Comparison of ENCODE assay signal across 1 cellular context in the genomic region with DNA sequence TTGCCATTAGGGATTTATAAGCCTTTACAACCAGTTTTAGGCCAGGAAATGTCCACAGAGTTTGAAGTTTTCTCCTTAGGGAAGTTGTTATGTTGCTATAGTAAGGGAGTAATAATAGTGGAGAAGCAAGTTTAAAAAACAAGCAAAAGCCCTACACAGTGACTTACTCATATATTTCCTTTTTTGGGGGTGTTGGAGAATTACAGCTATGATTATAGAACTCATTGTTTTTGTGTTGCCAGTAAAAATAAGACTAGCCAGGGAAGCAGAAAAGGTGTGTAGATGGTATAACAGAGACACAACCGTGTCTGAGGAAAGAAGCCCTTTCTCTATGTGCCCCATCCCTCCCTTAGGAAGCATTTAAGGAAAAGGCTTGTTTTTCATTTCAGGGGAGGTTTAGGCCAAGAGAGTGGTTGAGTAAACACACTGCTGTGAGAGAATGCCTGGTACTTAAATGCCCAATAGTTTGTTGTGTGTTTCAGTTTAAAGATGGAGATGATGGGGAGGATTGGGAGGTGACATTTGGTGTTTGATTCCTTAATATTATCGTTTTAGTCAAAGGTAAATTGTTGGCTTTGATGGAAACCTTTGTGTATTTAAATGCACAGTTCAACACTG.
TF ChIP-seq lines count a peak whose summit lies in the region.

No MANE protein-coding gene starts in this region.

TF ChIP-seq in SK-N-SH, 30 proteins besides CTCF, POLR2A, EP300 and RAD21:
- TF ChIP-seq GATA2 (CRISPR knock-in tag; IDR thresholded peaks at IDR 0.05) (no peak), SMC3 (IDR thresholded peaks at IDR 0.05; ENCODE audit: low read depth, low read length) (no peak), MXI1 (IDR thresholded peaks at IDR 0.05; ENCODE audit: low read depth, low read length) (no peak)
- TF ChIP-seq, protein P1, sequence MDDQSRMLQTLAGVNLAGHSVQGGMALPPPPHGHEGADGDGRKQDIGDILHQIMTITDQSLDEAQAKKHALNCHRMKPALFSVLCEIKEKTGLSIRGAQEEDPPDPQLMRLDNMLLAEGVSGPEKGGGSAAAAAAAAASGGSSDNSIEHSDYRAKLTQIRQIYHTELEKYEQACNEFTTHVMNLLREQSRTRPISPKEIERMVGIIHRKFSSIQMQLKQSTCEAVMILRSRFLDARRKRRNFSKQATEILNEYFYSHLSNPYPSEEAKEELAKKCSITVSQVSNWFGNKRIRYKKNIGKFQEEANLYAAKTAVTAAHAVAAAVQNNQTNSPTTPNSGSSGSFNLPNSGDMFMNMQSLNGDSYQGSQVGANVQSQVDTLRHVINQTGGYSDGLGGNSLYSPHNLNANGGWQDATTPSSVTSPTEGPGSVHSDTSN (IDR thresholded peaks at IDR 0.05), result no peak
